Comparison of ENCODE assay signal across 8 cellular contexts in the genomic region with DNA sequence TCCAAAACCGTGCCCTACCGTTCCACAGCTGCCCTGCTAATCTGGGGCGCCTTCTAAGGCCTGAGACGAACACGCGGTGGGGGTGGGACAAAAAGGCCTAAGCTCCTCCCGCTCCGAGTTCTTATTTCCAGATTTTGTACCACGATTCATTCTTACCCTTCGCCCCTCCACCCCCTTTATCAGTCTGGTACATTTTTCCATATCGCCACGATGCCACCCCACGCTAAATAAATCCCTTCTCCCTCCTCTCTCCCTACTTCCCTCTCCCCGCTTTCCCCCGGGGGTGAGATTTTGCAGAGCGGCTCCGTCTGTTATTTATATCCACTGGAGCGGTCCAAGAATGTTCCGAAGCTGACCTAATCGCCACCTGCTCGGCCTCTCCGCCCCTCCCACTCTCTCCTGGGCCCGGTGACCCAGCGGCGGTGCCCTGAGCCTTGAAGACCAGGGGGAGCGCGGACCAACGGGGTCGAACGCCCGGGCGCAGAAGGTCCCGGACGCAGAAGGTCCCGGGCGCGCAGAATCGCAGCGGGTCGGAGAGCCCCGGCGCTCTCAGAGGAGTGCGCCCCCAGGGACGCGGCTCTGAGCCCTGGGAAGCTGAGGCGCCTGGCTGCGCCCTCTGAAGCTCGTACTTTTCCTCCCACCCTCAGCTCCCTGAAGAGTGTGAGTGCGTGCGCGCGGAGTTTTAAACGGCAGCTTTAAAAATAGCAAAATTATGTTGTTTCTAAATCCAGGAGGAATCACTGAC. TPM values are rescaled to one million over a fixed set of nuclear protein-coding genes. Genes with fewer than 3 reads are reported as not detected.
A peak's percentile ranks its signal among the peaks of the same experiment; 100 is the strongest.
DNase-seq lines count a peak whose midpoint lies in the region; ATAC-seq and TF ChIP-seq lines count a peak whose summit lies in the region.

No MANE protein-coding gene starts in this region.

- no peak for TF ChIP-seq POLR2A in vagina (IDR thresholded peaks at IDR 0.05)

- intact Hi-C loops in Right ventricle myocardium inferior (cut with DNase I) (loop anchor here (2.0 kb wide), 2 partner anchors 28 to 62 kb away; a partner anchor contains a TSS), vagina (cut with DNase I) (no loop called here)

- no peaks in the 10 kb centered on the region for H3K36me3 Mint-ChIP-seq in activated naive CD8-positive, alpha-beta T cell treated with anti-CD3 and anti-CD28 coated beads for 36 hours
- H3K36me3 Mint-ChIP-seq in osteocyte (ENCODE audit: unreplicated experiment): peaks cover 5% of the 10 kb centered on the region

- H3K27ac ChIP-seq in vagina: peak overlapping the region; percentile 93

- H3K4me3 ChIP-seq in vagina: peak overlapping the region; percentile 64 to 79

- no peaks in the 10 kb centered on the region for H3K9me3 Mint-ChIP-seq in activated naive CD8-positive, alpha-beta T cell treated with anti-CD3 and anti-CD28 coated beads for 36 hours
- H3K9me3 Mint-ChIP-seq in osteocyte (ENCODE audit: unreplicated experiment): no peaks in the 10 kb centered on the region

- peaks cover 50% of the 10 kb centered on the region for H3K27me3 Mint-ChIP-seq in activated naive CD8-positive, alpha-beta T cell treated with anti-CD3 and anti-CD28 coated beads for 36 hours
- H3K27me3 Mint-ChIP-seq in osteocyte (ENCODE audit: unreplicated experiment): no peaks in the 10 kb centered on the region

- no peaks in the 10 kb centered on the region for H3K36me3 ChIP-seq in vagina

- peak; percentile 40 for ATAC-seq in GM19395 (IDR thresholded peaks at IDR 0.05; ENCODE audit: unreplicated experiment)
- ATAC-seq in Right ventricle myocardium inferior: peak; percentile 62

- DNase-seq in NCI-H82 (lab: John Stamatoyannopoulos, UW) (peak; percentile 90), Right ventricle myocardium inferior (ENCODE audit: missing footprints) (peak; percentile 85), osteocyte (ENCODE audit: extremely low spot score, unreplicated experiment) (no peak), vagina (ENCODE audit: extremely low spot score in 2 of 2) (no peak), SW480 (ENCODE audit: low spot score) (no peak), OCI-M2 (lab: John Stamatoyannopoulos, UW; ENCODE audit: unreplicated experiment) (no peak)
- peak; percentile 39 for DNase-seq in activated naive CD8-positive, alpha-beta T cell treated with anti-CD3 and anti-CD28 coated beads for 36 hours

- peak overlapping the region; percentile 73 for H3K4me3 Mint-ChIP-seq in activated naive CD8-positive, alpha-beta T cell treated with anti-CD3 and anti-CD28 coated beads for 36 hours
- H3K4me3 Mint-ChIP-seq in osteocyte (ENCODE audit: unreplicated experiment): peak overlapping the region; percentile 73

- H3K9me3 ChIP-seq in vagina: no peaks in the 10 kb centered on the region

- TF ChIP-seq CTCF in osteocyte (IDR thresholded peaks at IDR 0.05) (no peak), vagina (IDR thresholded peaks at IDR 0.05) (no peak)

- H3K4me1 Mint-ChIP-seq in activated naive CD8-positive, alpha-beta T cell treated with anti-CD3 and anti-CD28 coated beads for 36 hours: peaks cover 10% of the 10 kb centered on the region
- peaks cover 55% of the 10 kb centered on the region for H3K4me1 Mint-ChIP-seq in osteocyte (ENCODE audit: unreplicated experiment)

- H3K27ac Mint-ChIP-seq in activated naive CD8-positive, alpha-beta T cell treated with anti-CD3 and anti-CD28 coated beads for 36 hours: no peak overlapping the region
- peak overlapping the region; percentile 90 for H3K27ac Mint-ChIP-seq in osteocyte (ENCODE audit: unreplicated experiment)

- no peaks in the 10 kb centered on the region for H3K27me3 ChIP-seq in vagina

- H3K4me1 ChIP-seq in vagina: peaks cover 34% of the 10 kb centered on the region

RNA-seq across cellular contexts. Expression of a gene that starts 0.9 kb away (rescaled TPM):
- 1 to 10 TPM; 6.8 to 7.0 TPM for total RNA-seq in activated naive CD8-positive, alpha-beta T cell treated with anti-CD3 and anti-CD28 coated beads for 36 hours
- total RNA-seq in Right ventricle myocardium inferior: 177 TPM
- total RNA-seq in osteocyte: 90.3 and 93.3 TPM in 2 replicates
- total RNA-seq in vagina: 59.4 TPM

RNA-seq across cellular contexts. Expression of a gene that starts 10.4 kb away (rescaled TPM):
- total RNA-seq in activated naive CD8-positive, alpha-beta T cell treated with anti-CD3 and anti-CD28 coated beads for 36 hours: 10 to 100 TPM; 87.6 to 92.6 TPM
- 45.8 TPM for total RNA-seq in Right ventricle myocardium inferior
- total RNA-seq in osteocyte: 73.4 and 77.4 TPM in 2 replicates
- 79.3 TPM for total RNA-seq in vagina

RNA-seq across cellular contexts. Expression of a gene that starts 27.7 kb away (rescaled TPM):
- total RNA-seq in activated naive CD8-positive, alpha-beta T cell treated with anti-CD3 and anti-CD28 coated beads for 36 hours: 100 to 1,000 TPM; 111 to 112 TPM
- total RNA-seq in Right ventricle myocardium inferior: 10.3 TPM
- 53.8 and 54.2 TPM in 2 replicates for total RNA-seq in osteocyte
- 42.2 TPM for total RNA-seq in vagina

Comparison
In these comparisons a context has a peak if more than half of its experiments do, and no peak if none do; other contexts are left out.
1. DNase-seq: peak in NCI-H82 (single experiment), activated naive CD8-positive, alpha-beta T cell treated with anti-CD3 and anti-CD28 coated beads for 36 hours (single experiment) and Right ventricle myocardium inferior (single experiment); none in osteocyte (single experiment), vagina (0 of 2), SW480 (single experiment) and OCI-M2 (single experiment).